In genomic region chr5:133316346-133317343, GRCh38 we compare ENCODE assay signal across 11 cellular contexts.
DNase-seq lines count a peak whose midpoint lies in the region; ATAC-seq and TF ChIP-seq lines count a peak whose summit lies in the region.
"Had no signal": no experiment of that assay in that cellular context is flagged by ENCODE, and none has a peak within 500 bp of the region (broad histone marks: within the 10 kb centered on the region; RNA-seq: fewer than 3 reads in every experiment).

No MANE protein-coding gene starts in this region.

- H3K4me1 Mint-ChIP-seq in osteocyte (ENCODE audit: unreplicated experiment): no peaks in the 10 kb centered on the region
- H3K4me1 Mint-ChIP-seq: brain had no signal

- H3K27ac ChIP-seq in gastrocnemius medialis: no peak overlapping the region

- H3K4me1 ChIP-seq in gastrocnemius medialis: no peaks in the 10 kb centered on the region

- in situ Hi-C loops in gastrocnemius medialis (cut with MboI; ENCODE audit: low sequenced_read_pairs in 4 of 4): no loop called here

- peaks cover 8% of the 10 kb centered on the region for H3K27me3 Mint-ChIP-seq in osteocyte (ENCODE audit: unreplicated experiment)

- no peak overlapping the region for H3K4me3 ChIP-seq in choroid plexus epithelial cell (ENCODE audit: low read depth, low read length)
- H3K4me3 ChIP-seq in gastrocnemius medialis: no peak overlapping the region

- intact Hi-C loops in gastrocnemius medialis (cut with DNase I; ENCODE audit: low total_unique reads): no loop called here

- H3K36me3 Mint-ChIP-seq in osteocyte (ENCODE audit: unreplicated experiment): no peaks in the 10 kb centered on the region
- H3K36me3 Mint-ChIP-seq: brain had no signal

- no peak overlapping the region for H3K4me3 Mint-ChIP-seq in osteocyte (ENCODE audit: unreplicated experiment)
- H3K4me3 Mint-ChIP-seq: brain had no signal

- H3K9me3 Mint-ChIP-seq in osteocyte (ENCODE audit: unreplicated experiment): no peaks in the 10 kb centered on the region
- H3K9me3 Mint-ChIP-seq: brain had no signal

- TF ChIP-seq POLR2A in gastrocnemius medialis (IDR thresholded peaks at IDR 0.05): no peak

- H3K27ac Mint-ChIP-seq in osteocyte (ENCODE audit: unreplicated experiment): no peak overlapping the region
- H3K27ac Mint-ChIP-seq: brain had no signal

- TF ChIP-seq CTCF in LNCAP (IDR thresholded peaks at IDR 0.05) (peak; percentile 47; the same call in 1 of the 2 replicates), choroid plexus epithelial cell (conservative IDR thresholded peaks at IDR 0.05; ENCODE audit: low read depth, low read length) (peak; percentile 32), osteocyte (IDR thresholded peaks at IDR 0.05) (peak; percentile 26), gastrocnemius medialis (IDR thresholded peaks at IDR 0.05 in 4 of 5, conservative IDR thresholded peaks at IDR 0.05 in 1 of 5) (no peak)

- ATAC-seq in HG02973 (IDR thresholded peaks at IDR 0.05; ENCODE audit: unreplicated experiment): no peak
- ATAC-seq in gastrocnemius medialis: no peak
- ATAC-seq in HG03025 (IDR thresholded peaks at IDR 0.05; ENCODE audit: low FRiP score, unreplicated experiment): no peak

- DNase-seq in DMS 273 (lab: John Stamatoyannopoulos, UW; ENCODE audit: unreplicated experiment) (peak; percentile 28), DMS 273 treated with DMSO at 0.1 percent for 48 hours (lab: John Stamatoyannopoulos, UW) (no peak), choroid plexus epithelial cell (ENCODE audit: low read depth) (peak; percentile 14), osteocyte (ENCODE audit: extremely low spot score, unreplicated experiment) (no peak), gastrocnemius medialis (no peak)
- DNase-seq: activated CD8-positive, alpha-beta memory T cell treated with anti-CD3 and anti-CD28 coated beads for 24 hours; NCI-H1694 had no signal

- H3K27me3 ChIP-seq in gastrocnemius medialis: no peaks in the 10 kb centered on the region

- H3K9me3 ChIP-seq in gastrocnemius medialis: no peaks in the 10 kb centered on the region

- no peaks in the 10 kb centered on the region for H3K36me3 ChIP-seq in gastrocnemius medialis

Comparison
In these comparisons a context has a peak if more than half of its experiments do, and no peak if none do; other contexts are left out.
1. DNase-seq: peak in DMS 273 (single experiment) and choroid plexus epithelial cell (single experiment); none in DMS 273 treated with DMSO at 0.1 percent for 48 hours (single experiment), osteocyte (single experiment) and gastrocnemius medialis (0 of 2).
2. CTCF ChIP-seq: peak in LNCAP (single experiment), choroid plexus epithelial cell (single experiment) and osteocyte (single experiment); none in gastrocnemius medialis (0 of 5).